19 cellular contexts compared by ENCODE assay signal in genomic region chr6:1855890-1856289, GRCh38.
DNase-seq lines count a peak whose midpoint lies in the region; ATAC-seq, FAIRE-seq and TF ChIP-seq lines count a peak whose summit lies in the region.
"Had no signal": no experiment of that assay in that cellular context is flagged by ENCODE, and none has a peak within 500 bp of the region (broad histone marks: within the 10 kb centered on the region; RNA-seq: fewer than 3 reads in every experiment).

No MANE protein-coding gene starts in this region.

- in situ Hi-C loops in SK-MEL-5 (cut with HindIII; ENCODE audit: low pct_unique_long_range_greater_than_20kb, low sequenced_read_pairs), result no loop called here

- H3K27me3 Mint-ChIP-seq in mesothelial cell of epicardium (ENCODE audit: low read depth), result peaks cover 13% of the 10 kb centered on the region
- H3K27me3 Mint-ChIP-seq: activated CD4-positive, alpha-beta T cell treated with anti-CD3 and anti-CD28 coated beads, Interleukin-2, amount 10 ng/mL, durations not matched to agents 7 days and 5 days; activated CD8-positive, alpha-beta memory T cell treated with anti-CD3 and anti-CD28 coated beads, Interleukin-2, amount 10 ng/mL, durations not matched to agents 7 days and 5 days; activated naive CD4-positive, alpha-beta T cell treated with anti-CD3 and anti-CD28 coated beads, Interleukin-2, amount 10 ng/mL, durations not matched to agents 7 days and 5 days had no signal

- peak overlapping the region; percentile 0 for H3K27ac Mint-ChIP-seq in mesothelial cell of epicardium
- H3K27ac Mint-ChIP-seq: activated CD4-positive, alpha-beta T cell treated with anti-CD3 and anti-CD28 coated beads, Interleukin-2, amount 10 ng/mL, durations not matched to agents 7 days and 5 days; activated CD8-positive, alpha-beta memory T cell treated with anti-CD3 and anti-CD28 coated beads, Interleukin-2, amount 10 ng/mL, durations not matched to agents 7 days and 5 days; activated naive CD4-positive, alpha-beta T cell treated with anti-CD3 and anti-CD28 coated beads, Interleukin-2, amount 10 ng/mL, durations not matched to agents 7 days and 5 days; endodermal cell; stimulated activated effector memory CD8-positive, alpha-beta T cell treated with anti-CD3 and anti-CD28 coated beads, Interleukin-12 subunit alpha, Interleukin-12 subunit beta, amount 100 ng/mL, for 72 hours; T-helper 1 cell treated with Interleukin-12 subunit alpha and Interleukin-12 subunit beta and Interleukin-4 antibody, amounts not matched to agents 30 μg/mL and 1 μg/mL, for 36 hours had no signal

- TF ChIP-seq POLR2A in upper lobe of left lung (IDR thresholded peaks at IDR 0.05), result no peak
- TF ChIP-seq POLR2A in uterus (IDR thresholded peaks at IDR 0.05), result no peak

- intact Hi-C loops in uterus (cut with DNase I; ENCODE audit: low total_unique reads), result no loop called here

- FAIRE-seq in HTR-8/SVneo (lab: Jason Lieb, UNC), result peak; percentile 23

- H3K27ac ChIP-seq in upper lobe of left lung, result no peak overlapping the region
- no peak overlapping the region for H3K27ac ChIP-seq in uterus
- H3K27ac ChIP-seq: skin epidermis had no signal

- no peaks in the 10 kb centered on the region for H3K36me3 Mint-ChIP-seq in mesothelial cell of epicardium
- H3K36me3 Mint-ChIP-seq: activated CD8-positive, alpha-beta memory T cell treated with anti-CD3 and anti-CD28 coated beads, Interleukin-2, amount 10 ng/mL, durations not matched to agents 7 days and 5 days; activated naive CD4-positive, alpha-beta T cell treated with anti-CD3 and anti-CD28 coated beads, Interleukin-2, amount 10 ng/mL, durations not matched to agents 7 days and 5 days; stimulated activated effector memory CD8-positive, alpha-beta T cell treated with anti-CD3 and anti-CD28 coated beads, Interleukin-12 subunit alpha, Interleukin-12 subunit beta, amount 100 ng/mL, for 72 hours had no signal

- ATAC-seq in GM18909 (IDR thresholded peaks at IDR 0.05; ENCODE audit: poor library complexity, unreplicated experiment), result peak; percentile 10
- ATAC-seq in upper lobe of left lung (ENCODE audit: low FRiP score in 2 of 2), result no peak
- ATAC-seq: activated CD8-positive, alpha-beta memory T cell treated with anti-CD3 and anti-CD28 coated beads, Interleukin-2, amount 10 ng/mL, durations not matched to agents 7 days and 5 days; Right ventricle myocardium inferior; stimulated activated effector memory CD8-positive, alpha-beta T cell treated with anti-CD3 and anti-CD28 coated beads, Interleukin-12 subunit alpha, Interleukin-12 subunit beta, amount 100 ng/mL, for 72 hours had no signal

- TF ChIP-seq EP300 in upper lobe of left lung (IDR thresholded peaks at IDR 0.05), result no peak

- no peaks in the 10 kb centered on the region for H3K9me3 Mint-ChIP-seq in mesothelial cell of epicardium
- H3K9me3 Mint-ChIP-seq: activated CD4-positive, alpha-beta T cell treated with anti-CD3 and anti-CD28 coated beads, Interleukin-2, amount 10 ng/mL, durations not matched to agents 7 days and 5 days; activated naive CD4-positive, alpha-beta T cell treated with anti-CD3 and anti-CD28 coated beads, Interleukin-2, amount 10 ng/mL, durations not matched to agents 7 days and 5 days; endodermal cell; stimulated activated effector memory CD8-positive, alpha-beta T cell treated with anti-CD3 and anti-CD28 coated beads, Interleukin-12 subunit alpha, Interleukin-12 subunit beta, amount 100 ng/mL, for 72 hours; T-helper 1 cell treated with Interleukin-12 subunit alpha and Interleukin-12 subunit beta and Interleukin-4 antibody, amounts not matched to agents 30 μg/mL and 1 μg/mL, for 36 hours had no signal

- WGBS in upper lobe of left lung, 2 donors, result 79 to 85% methylated on average over 4 of the region's 4 CpGs

- peaks cover 27% of the 10 kb centered on the region for H3K4me1 Mint-ChIP-seq in mesothelial cell of epicardium
- H3K4me1 Mint-ChIP-seq: activated CD4-positive, alpha-beta T cell treated with anti-CD3 and anti-CD28 coated beads, Interleukin-2, amount 10 ng/mL, durations not matched to agents 7 days and 5 days; activated CD8-positive, alpha-beta memory T cell treated with anti-CD3 and anti-CD28 coated beads, Interleukin-2, amount 10 ng/mL, durations not matched to agents 7 days and 5 days; activated naive CD4-positive, alpha-beta T cell treated with anti-CD3 and anti-CD28 coated beads, Interleukin-2, amount 10 ng/mL, durations not matched to agents 7 days and 5 days; endodermal cell; stimulated activated effector memory CD8-positive, alpha-beta T cell treated with anti-CD3 and anti-CD28 coated beads, Interleukin-12 subunit alpha, Interleukin-12 subunit beta, amount 100 ng/mL, for 72 hours had no signal

- no peaks in the 10 kb centered on the region for H3K4me1 ChIP-seq in upper lobe of left lung
- no peaks in the 10 kb centered on the region for H3K4me1 ChIP-seq in uterus

- TF ChIP-seq CTCF in mesothelial cell of epicardium (IDR thresholded peaks at IDR 0.05; ENCODE audit: unreplicated experiment) (no peak), upper lobe of left lung (IDR thresholded peaks at IDR 0.05) (no peak), GM10266 (IDR thresholded peaks at IDR 0.05; ENCODE audit: control insufficient read depth, insufficient read depth, low read depth, missing control alignments) (no peak), uterus (IDR thresholded peaks at IDR 0.05) (no peak)

- H3K36me3 ChIP-seq in upper lobe of left lung (no peaks in the 10 kb centered on the region), uterus (no peaks in the 10 kb centered on the region)

- H3K4me3 Mint-ChIP-seq in mesothelial cell of epicardium, result no peak overlapping the region
- H3K4me3 Mint-ChIP-seq: activated CD4-positive, alpha-beta T cell treated with anti-CD3 and anti-CD28 coated beads, Interleukin-2, amount 10 ng/mL, durations not matched to agents 7 days and 5 days; activated CD8-positive, alpha-beta memory T cell treated with anti-CD3 and anti-CD28 coated beads, Interleukin-2, amount 10 ng/mL, durations not matched to agents 7 days and 5 days; activated naive CD4-positive, alpha-beta T cell treated with anti-CD3 and anti-CD28 coated beads, Interleukin-2, amount 10 ng/mL, durations not matched to agents 7 days and 5 days; endodermal cell; stimulated activated effector memory CD8-positive, alpha-beta T cell treated with anti-CD3 and anti-CD28 coated beads, Interleukin-12 subunit alpha, Interleukin-12 subunit beta, amount 100 ng/mL, for 72 hours; T-helper 1 cell treated with Interleukin-12 subunit alpha and Interleukin-12 subunit beta and Interleukin-4 antibody, amounts not matched to agents 30 μg/mL and 1 μg/mL, for 36 hours had no signal

- H3K9me3 ChIP-seq in upper lobe of left lung, result no peaks in the 10 kb centered on the region
- no peaks in the 10 kb centered on the region for H3K9me3 ChIP-seq in uterus

- H3K27me3 ChIP-seq in upper lobe of left lung (no peaks in the 10 kb centered on the region), uterus (no peaks in the 10 kb centered on the region)

- no peak for DNase-seq in HTR-8/SVneo (ENCODE audit: insufficient read length, low spot score)
- peak; percentile 48 for DNase-seq in SK-MEL-5 (ENCODE audit: low read depth, low spot score)
- DNase-seq in mesothelial cell of epicardium (ENCODE audit: low spot score in 2 of 2, unreplicated experiment in 2 of 2), result no peak
- DNase-seq in upper lobe of left lung, result no peak
- DNase-seq in GM10266 (ENCODE audit: extremely low spot score), result no peak
- DNase-seq in uterus, result no peak
- DNase-seq: activated CD4-positive, alpha-beta T cell treated with anti-CD3 and anti-CD28 coated beads, Interleukin-2, amount 10 ng/mL, durations not matched to agents 7 days and 5 days; activated CD8-positive, alpha-beta memory T cell treated with anti-CD3 and anti-CD28 coated beads, Interleukin-2, amount 10 ng/mL, durations not matched to agents 7 days and 5 days; activated naive CD4-positive, alpha-beta T cell treated with anti-CD3 and anti-CD28 coated beads, Interleukin-2, amount 10 ng/mL, durations not matched to agents 7 days and 5 days; AML-193; cortex of kidney; endodermal cell; HCEC 1CT; stimulated activated CD4-positive, alpha-beta T cell treated with anti-CD3 and anti-CD28 coated beads, Interleukin-2, amount 100 ng/mL, for 24 hours had no signal

- H3K4me3 ChIP-seq in upper lobe of left lung (no peak overlapping the region), uterus (no peak overlapping the region)
- H3K4me3 ChIP-seq: skin epidermis had no signal
